Comparison of ENCODE assay signal across 3 cellular contexts in the genomic region with DNA sequence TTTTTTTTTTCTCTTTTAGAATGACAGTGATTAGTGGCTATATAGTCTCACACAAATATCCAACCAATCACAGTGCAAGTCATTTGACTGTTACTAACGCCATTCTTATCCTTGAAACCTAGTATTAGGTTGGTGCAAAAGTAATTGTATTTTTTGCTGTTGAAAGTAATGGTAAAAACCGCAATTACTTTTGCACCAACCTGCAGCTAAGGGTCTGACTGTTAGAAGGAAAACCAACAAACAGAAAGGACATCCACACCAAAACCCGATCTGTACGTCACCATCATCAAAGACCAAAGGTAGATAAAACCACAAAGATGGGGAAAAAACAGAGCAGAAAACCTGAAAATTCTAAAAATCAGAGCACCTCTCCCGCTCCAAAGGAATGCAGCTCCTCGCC. TPM values are rescaled to one million over a fixed set of nuclear protein-coding genes. Genes with fewer than 3 reads are reported as not detected.
"Had no signal": no experiment of that assay in that cellular context is flagged by ENCODE, and none has a peak within 500 bp of the region (broad histone marks: within the 10 kb centered on the region; RNA-seq: fewer than 3 reads in every experiment).

No MANE protein-coding gene starts in this region.

RNA-seq across cellular contexts. Expression of a gene that starts 27.2 kb away (rescaled TPM):
- total RNA-seq: HT-29, IMR-90 had no signal
- polyA plus RNA-seq: IgD-negative memory B cell, IMR-90 had no signal
